19 cellular contexts compared by ENCODE assay signal in the genomic region with DNA sequence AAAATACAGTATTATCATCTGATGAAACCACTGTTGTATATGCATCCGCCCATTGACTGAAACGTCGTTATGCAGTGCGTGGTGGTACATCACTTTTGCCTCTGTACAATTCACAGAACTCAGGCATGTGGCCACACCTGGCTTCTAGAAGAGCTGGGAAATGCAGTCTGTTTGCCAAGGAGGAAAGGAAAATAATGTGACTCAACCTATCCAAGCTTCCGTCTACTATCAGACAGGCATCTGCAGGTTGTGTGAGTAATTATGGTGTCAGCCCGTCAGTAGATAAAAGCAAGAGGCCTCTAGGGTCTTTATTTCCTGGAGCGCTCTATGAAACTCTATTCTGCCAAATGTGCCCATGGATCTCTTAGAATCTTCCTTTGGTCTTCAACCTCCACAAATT.
DNase-seq lines count a peak whose midpoint lies in the region; FAIRE-seq and TF ChIP-seq lines count a peak whose summit lies in the region.
"Had no signal": no experiment of that assay in that cellular context is flagged by ENCODE, and none has a peak within 500 bp of the region (broad histone marks: within the 10 kb centered on the region; RNA-seq: fewer than 3 reads in every experiment).

No MANE protein-coding gene starts in this region.

- TF ChIP-seq POLR2A in endothelial cell of umbilical vein (IDR thresholded peaks at IDR 0.05; ENCODE audit: low read depth, low read length), result peak; percentile 55

- CTCF ChIA-PET in endothelial cell of umbilical vein (lab: Charles Lee), result interaction anchor here (1.0 to 1.8 kb wide), 4 partner anchors 10 to 53 kb away, joined by 3 to 10 read pairs (median 4); no protein-coding TSS in a partner anchor

- no peaks in the 10 kb centered on the region for H4K20me1 ChIP-seq in endothelial cell of umbilical vein (replicated peaks; ENCODE audit: control insufficient read depth, extremely low read depth, insufficient read depth, low read length)

- peak overlapping the region; percentile 83 for H3K4me2 ChIP-seq in endothelial cell of umbilical vein (ENCODE audit: insufficient read depth, low read length)

- intact Hi-C loops in endothelial cell of umbilical vein (cut with micrococcal nuclease), result loop anchor here (1.0 to 10.0 kb wide), 4 partner anchors 10 to 218 kb away; partner anchors contain the start of gene NAP1L1

- FAIRE-seq in RCC 7860 (lab: Jason Lieb, UNC) (peak; percentile 84), endothelial cell of umbilical vein (lab: Jason Lieb, UNC) (peak; percentile 99)

- peak; percentile 74 for DNase-seq in HCEC 1CT
- DNase-seq in RCC 7860 (ENCODE audit: low spot score), result peak; percentile 90
- DNase-seq in endothelial cell of umbilical vein (ENCODE audit: low read depth, low spot score), result peak; percentile 82
- peak; percentile 53 for DNase-seq in pulmonary artery endothelial cell (ENCODE audit: low read depth, low spot score)
- no peak for DNase-seq in globus pallidus (ENCODE audit: low spot score)
- DNase-seq in stimulated activated naive CD4-positive, alpha-beta T cell treated with Interleukin-2 at 50 U/mL for 16 hours (lab: John Stamatoyannopoulos, UW), result no peak
- DNase-seq in effector CD4-positive, alpha-beta T cell, result no peak
- DNase-seq: activated CD8-positive, alpha-beta memory T cell treated with anti-CD3 and anti-CD28 coated beads, Interleukin-2, amount 50 U/mL, for 48 hours; GDM1; H9; Karpas-422; left ventricle myocardium inferior; naive B cell; NCI-H1694 treated with DMSO at 0.1 percent for 48 hours; NCI-H510A; retina; T-cell had no signal

- no peaks in the 10 kb centered on the region for H3K9me3 ChIP-seq in endothelial cell of umbilical vein (replicated peaks; ENCODE audit: control insufficient read depth, insufficient read depth, low read length)
- H3K9me3 ChIP-seq: left ventricle myocardium inferior, thoracic aorta had no signal

- H3K27me3 ChIP-seq in endothelial cell of umbilical vein (ENCODE audit: control insufficient read depth in 2 of 2, insufficient read depth in 2 of 2, low read length in 2 of 2), result no peaks in the 10 kb centered on the region

- no peak overlapping the region for H3K4me3 ChIP-seq in endothelial cell of umbilical vein (replicated peaks in 1 of 3; ENCODE audit: insufficient read depth in 1 of 3, low read depth in 1 of 3, low read length in 3 of 3)
- H3K4me3 ChIP-seq: left ventricle myocardium inferior, thoracic aorta had no signal

- H2AFZ ChIP-seq in endothelial cell of umbilical vein (ENCODE audit: low read depth, low read length), result peak overlapping the region; percentile 3

- peaks cover 17% of the 10 kb centered on the region for H3K4me1 ChIP-seq in endothelial cell of umbilical vein (ENCODE audit: control insufficient read depth, extremely low read depth, insufficient read depth, low read length)
- H3K4me1 ChIP-seq: left ventricle myocardium inferior had no signal

- POLR2A ChIA-PET in endothelial cell of umbilical vein (lab: Charles Lee), result no interaction called here

- H3K9ac ChIP-seq in endothelial cell of umbilical vein (replicated peaks; ENCODE audit: extremely low read depth, insufficient read depth, low read length), result no peak overlapping the region

- no peaks in the 10 kb centered on the region for H3K79me2 ChIP-seq in endothelial cell of umbilical vein (ENCODE audit: control insufficient read depth, insufficient read depth, low read length)

- H3K27ac ChIP-seq in endothelial cell of umbilical vein (ENCODE audit: insufficient read depth, low read depth, low read length), result peak overlapping the region; percentile 72
- H3K27ac ChIP-seq: C4-2B, left ventricle myocardium inferior, thoracic aorta had no signal

- TF ChIP-seq CTCF in endothelial cell of umbilical vein (IDR thresholded peaks at IDR 0.05; ENCODE audit: extremely low read depth in 1 of 2, insufficient read depth in 1 of 2, low read depth in 1 of 2, low read length in 2 of 2), result no peak

- H3K9me1 ChIP-seq in endothelial cell of umbilical vein (replicated peaks; ENCODE audit: control insufficient read depth, extremely low read depth, insufficient read depth, low read length), result no peaks in the 10 kb centered on the region

- dilution Hi-C loops in endothelial cell of umbilical vein (cut with MboI; ENCODE audit: extremely low pct_ligation_motif_present, low sequenced_read_pairs), result no loop called here

- BruUV-seq in endothelial cell of umbilical vein (replicated peaks; lab: Mats Ljungman, UMichigan), result no TSS peak

- no peaks in the 10 kb centered on the region for H3K36me3 ChIP-seq in endothelial cell of umbilical vein (ENCODE audit: control insufficient read depth in 2 of 2, extremely low read depth in 1 of 2, insufficient read depth in 2 of 2, low read length in 2 of 2)
- H3K36me3 ChIP-seq: left ventricle myocardium inferior, thoracic aorta had no signal

TF ChIP-seq in endothelial cell of umbilical vein, 7 proteins besides CTCF, POLR2A, EP300 and RAD21:
- TF ChIP-seq, protein P1, sequence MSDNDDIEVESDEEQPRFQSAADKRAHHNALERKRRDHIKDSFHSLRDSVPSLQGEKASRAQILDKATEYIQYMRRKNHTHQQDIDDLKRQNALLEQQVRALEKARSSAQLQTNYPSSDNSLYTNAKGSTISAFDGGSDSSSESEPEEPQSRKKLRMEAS (IDR thresholded peaks at IDR 0.05; ENCODE audit: insufficient read depth, insufficient read length), result no peak
- TF ChIP-seq MYC (IDR thresholded peaks at IDR 0.05; ENCODE audit: low read depth, low read length) (no peak), POLR2AphosphoS5 (IDR thresholded peaks at IDR 0.05; ENCODE audit: insufficient read depth, low read depth, low read length) (peak; percentile 95), FOS (IDR thresholded peaks at IDR 0.05; ENCODE audit: borderline replicate concordance, insufficient read depth, low read length) (peak; percentile 100), GATA2 (IDR thresholded peaks at IDR 0.05; ENCODE audit: insufficient read depth, insufficient read length, low read depth, low read length) (peak; percentile 99), JUN (IDR thresholded peaks at IDR 0.05; ENCODE audit: borderline replicate concordance, insufficient read depth, insufficient read length, low read depth) (peak; percentile 79), EZH2 (IDR thresholded peaks at IDR 0.05; ENCODE audit: borderline replicate concordance, low read depth, low read length, severe bottlenecking) (no peak)

Comparison
In these comparisons a context has a peak if more than half of its experiments do, and no peak if none do; other contexts are left out.
1. DNase-seq: peak in HCEC 1CT (single experiment), RCC 7860 (single experiment), endothelial cell of umbilical vein (single experiment) and pulmonary artery endothelial cell (single experiment); none in globus pallidus (single experiment), stimulated activated naive CD4-positive, alpha-beta T cell treated with Interleukin-2 at 50 U/mL for 16 hours (single experiment) and effector CD4-positive, alpha-beta T cell (single experiment).